Comparison of ENCODE assay signal across 1 cellular context in genomic region chr12:132275110-132275531, GRCh38.
TF ChIP-seq lines count a peak whose summit lies in the region.

No MANE protein-coding gene starts in this region.

TF ChIP-seq in HepG2, 621 proteins besides CTCF, POLR2A, EP300 and RAD21:
- TF ChIP-seq NFYB (CRISPR knock-in tag; IDR thresholded peaks at IDR 0.05) (peak; percentile 74), ZIK1 (CRISPR knock-in tag; IDR thresholded peaks at IDR 0.05; ENCODE audit: borderline replicate concordance, low read depth) (no peak), KDM5B (CRISPR knock-in tag; IDR thresholded peaks at IDR 0.05; ENCODE audit: borderline replicate concordance) (no peak), SAFB2 (CRISPR knock-in tag; IDR thresholded peaks at IDR 0.05; ENCODE audit: borderline replicate concordance, low read depth) (no peak), SIX4 (CRISPR knock-in tag; IDR thresholded peaks at IDR 0.05) (no peak), SIX1 (CRISPR knock-in tag; IDR thresholded peaks at IDR 0.05; ENCODE audit: borderline replicate concordance) (no peak), MNT (IDR thresholded peaks at IDR 0.05) (no peak), E2F2 (CRISPR knock-in tag; IDR thresholded peaks at IDR 0.05; ENCODE audit: borderline replicate concordance) (no peak), ZNF263 (CRISPR knock-in tag; IDR thresholded peaks at IDR 0.05) (peak; percentile 40; the same call in 1 of the 2 replicates), NR2F2 (IDR thresholded peaks at IDR 0.05; ENCODE audit: borderline replicate concordance, low read depth) (no peak), NFYC (CRISPR knock-in tag; IDR thresholded peaks at IDR 0.05) (peak; percentile 75), ZNF766 (CRISPR knock-in tag; IDR thresholded peaks at IDR 0.05; ENCODE audit: borderline replicate concordance) (no peak), USF2 (IDR thresholded peaks at IDR 0.05; ENCODE audit: low read depth, low read length) (no peak), USF2 (CRISPR knock-in tag; IDR thresholded peaks at IDR 0.05; ENCODE audit: borderline replicate concordance) (no peak), SP2 (CRISPR knock-in tag; IDR thresholded peaks at IDR 0.05) (peak; percentile 60)
TF ChIP-seq in HepG2: peak in this region for 4.
